1 cellular context compared by ENCODE assay signal in the genomic region with DNA sequence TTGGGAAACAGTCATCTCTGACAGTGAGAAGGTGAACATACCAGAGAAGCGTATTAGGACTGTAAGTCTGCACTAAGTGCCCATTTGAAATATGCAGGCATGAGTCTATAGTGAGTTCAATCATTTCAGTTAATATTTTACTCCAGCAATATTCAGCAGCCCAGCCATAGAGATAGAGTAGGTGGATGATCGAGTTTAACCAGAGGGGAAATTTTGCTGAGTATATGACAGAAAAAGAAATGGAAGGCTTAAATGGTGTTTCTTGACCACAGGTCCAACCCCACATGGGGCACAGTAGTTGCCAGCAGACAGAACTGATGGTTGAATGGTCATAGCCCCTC.
TF ChIP-seq lines count a peak whose summit lies in the region.

No MANE protein-coding gene starts in this region.

TF ChIP-seq in GM23338, 12 proteins besides CTCF, POLR2A, EP300 and RAD21 (continued from another document):
- TF ChIP-seq ZNF462 (CRISPR knock-in tag; IDR thresholded peaks at IDR 0.05) (no peak), EZH2phosphoT487 (IDR thresholded peaks at IDR 0.05; ENCODE audit: unreplicated experiment) (no peak), NANOG (IDR thresholded peaks at IDR 0.05; ENCODE audit: borderline replicate concordance) (no peak), ETS1 (IDR thresholded peaks at IDR 0.05) (no peak), CREB1 (CRISPR knock-in tag; IDR thresholded peaks at IDR 0.05; ENCODE audit: low read depth) (no peak), ZNF331 (CRISPR knock-in tag; IDR thresholded peaks at IDR 0.05; ENCODE audit: low read depth) (no peak)
